ENCODE assay signal across 1 cellular context in the genomic region with DNA sequence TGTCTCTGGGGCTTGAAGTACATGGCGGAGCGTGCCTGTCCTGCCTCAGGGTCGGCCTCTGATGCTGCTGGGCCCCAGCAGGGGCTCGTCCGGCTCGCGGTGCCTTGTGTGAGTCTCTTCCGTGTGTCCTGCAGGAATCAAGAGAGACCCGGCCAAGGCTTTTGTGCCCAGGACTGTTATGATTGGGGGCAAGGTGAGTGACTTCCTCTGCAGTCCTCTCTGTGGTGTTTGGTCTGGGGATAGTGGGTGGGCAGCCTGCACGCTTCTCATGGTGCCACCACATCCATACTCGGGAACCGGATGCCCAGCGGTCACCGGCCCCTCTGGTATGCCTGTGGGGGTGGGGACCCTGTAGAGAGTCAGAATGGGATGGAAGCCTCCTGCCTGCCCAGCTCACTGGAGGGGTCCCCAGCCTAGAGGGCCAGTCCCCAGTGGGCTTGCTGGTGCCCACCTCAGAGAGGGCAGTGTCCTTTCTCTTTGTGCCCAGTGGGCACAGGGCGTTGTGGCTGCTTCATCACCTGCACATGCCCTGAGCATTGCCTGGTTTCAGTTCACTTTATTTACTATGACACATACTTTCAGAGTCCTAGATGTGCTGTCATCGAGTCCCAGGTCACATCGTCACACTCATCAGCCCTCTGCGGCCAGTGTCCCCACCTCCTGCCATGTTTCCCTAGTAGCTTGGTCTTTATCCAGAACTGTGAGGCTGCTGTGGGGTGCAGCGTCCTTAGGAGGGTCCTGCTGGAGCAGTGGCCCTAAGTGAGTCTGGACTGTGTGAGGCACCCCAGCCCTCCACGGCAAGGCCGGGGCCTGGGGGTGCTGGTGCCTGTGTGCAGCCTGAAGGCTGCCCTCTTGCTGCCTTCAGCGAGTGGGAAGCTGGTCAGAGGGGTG.
TF ChIP-seq lines count a peak whose summit lies in the region.

No MANE protein-coding gene starts in this region.

TF ChIP-seq in GM12878, 131 proteins besides CTCF, POLR2A, EP300 and RAD21 (continued from another document):
- TF ChIP-seq EZH2 (IDR thresholded peaks at IDR 0.05; ENCODE audit: borderline replicate concordance, control insufficient read depth, low read depth, low read length): no peak
- TF ChIP-seq SIX5 (IDR thresholded peaks at IDR 0.05; ENCODE audit: low read depth, low read length, severe bottlenecking): no peak
- peak; percentile 92 for TF ChIP-seq SPI1 (IDR thresholded peaks at IDR 0.05; ENCODE audit: borderline replicate concordance, insufficient read depth, low read depth, low read length)
- TF ChIP-seq PML (IDR thresholded peaks at IDR 0.05; ENCODE audit: low read length): no peak
- no peak for TF ChIP-seq HDAC2 (IDR thresholded peaks at IDR 0.05)
- no peak for TF ChIP-seq POLR2AphosphoS5 (IDR thresholded peaks at IDR 0.05; ENCODE audit: low read length)
- TF ChIP-seq, protein P1, sequence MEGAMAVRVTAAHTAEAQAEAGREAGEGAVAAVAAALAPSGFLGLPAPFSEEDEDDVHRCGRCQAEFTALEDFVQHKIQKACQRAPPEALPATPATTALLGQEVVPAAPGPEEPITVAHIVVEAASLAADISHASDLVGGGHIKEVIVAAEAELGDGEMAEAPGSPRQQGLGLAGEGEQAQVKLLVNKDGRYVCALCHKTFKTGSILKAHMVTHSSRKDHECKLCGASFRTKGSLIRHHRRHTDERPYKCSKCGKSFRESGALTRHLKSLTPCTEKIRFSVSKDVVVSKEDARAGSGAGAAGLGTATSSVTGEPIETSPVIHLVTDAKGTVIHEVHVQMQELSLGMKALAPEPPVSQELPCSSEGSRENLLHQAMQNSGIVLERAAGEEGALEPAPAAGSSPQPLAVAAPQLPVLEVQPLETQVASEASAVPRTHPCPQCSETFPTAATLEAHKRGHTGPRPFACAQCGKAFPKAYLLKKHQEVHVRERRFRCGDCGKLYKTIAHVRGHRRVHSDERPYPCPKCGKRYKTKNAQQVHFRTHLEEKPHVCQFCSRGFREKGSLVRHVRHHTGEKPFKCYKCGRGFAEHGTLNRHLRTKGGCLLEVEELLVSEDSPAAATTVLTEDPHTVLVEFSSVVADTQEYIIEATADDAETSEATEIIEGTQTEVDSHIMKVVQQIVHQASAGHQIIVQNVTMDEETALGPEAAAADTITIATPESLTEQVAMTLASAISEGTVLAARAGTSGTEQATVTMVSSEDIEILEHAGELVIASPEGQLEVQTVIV (IDR thresholded peaks at IDR 0.05; ENCODE audit: borderline replicate concordance, partially characterized antibody): no peak
- peak; percentile 55 for TF ChIP-seq EED (IDR thresholded peaks at IDR 0.05; ENCODE audit: low read depth)
- TF ChIP-seq IRF4 (IDR thresholded peaks at IDR 0.05; ENCODE audit: low read depth, low read length): peak; percentile 92
- TF ChIP-seq, protein P2, sequence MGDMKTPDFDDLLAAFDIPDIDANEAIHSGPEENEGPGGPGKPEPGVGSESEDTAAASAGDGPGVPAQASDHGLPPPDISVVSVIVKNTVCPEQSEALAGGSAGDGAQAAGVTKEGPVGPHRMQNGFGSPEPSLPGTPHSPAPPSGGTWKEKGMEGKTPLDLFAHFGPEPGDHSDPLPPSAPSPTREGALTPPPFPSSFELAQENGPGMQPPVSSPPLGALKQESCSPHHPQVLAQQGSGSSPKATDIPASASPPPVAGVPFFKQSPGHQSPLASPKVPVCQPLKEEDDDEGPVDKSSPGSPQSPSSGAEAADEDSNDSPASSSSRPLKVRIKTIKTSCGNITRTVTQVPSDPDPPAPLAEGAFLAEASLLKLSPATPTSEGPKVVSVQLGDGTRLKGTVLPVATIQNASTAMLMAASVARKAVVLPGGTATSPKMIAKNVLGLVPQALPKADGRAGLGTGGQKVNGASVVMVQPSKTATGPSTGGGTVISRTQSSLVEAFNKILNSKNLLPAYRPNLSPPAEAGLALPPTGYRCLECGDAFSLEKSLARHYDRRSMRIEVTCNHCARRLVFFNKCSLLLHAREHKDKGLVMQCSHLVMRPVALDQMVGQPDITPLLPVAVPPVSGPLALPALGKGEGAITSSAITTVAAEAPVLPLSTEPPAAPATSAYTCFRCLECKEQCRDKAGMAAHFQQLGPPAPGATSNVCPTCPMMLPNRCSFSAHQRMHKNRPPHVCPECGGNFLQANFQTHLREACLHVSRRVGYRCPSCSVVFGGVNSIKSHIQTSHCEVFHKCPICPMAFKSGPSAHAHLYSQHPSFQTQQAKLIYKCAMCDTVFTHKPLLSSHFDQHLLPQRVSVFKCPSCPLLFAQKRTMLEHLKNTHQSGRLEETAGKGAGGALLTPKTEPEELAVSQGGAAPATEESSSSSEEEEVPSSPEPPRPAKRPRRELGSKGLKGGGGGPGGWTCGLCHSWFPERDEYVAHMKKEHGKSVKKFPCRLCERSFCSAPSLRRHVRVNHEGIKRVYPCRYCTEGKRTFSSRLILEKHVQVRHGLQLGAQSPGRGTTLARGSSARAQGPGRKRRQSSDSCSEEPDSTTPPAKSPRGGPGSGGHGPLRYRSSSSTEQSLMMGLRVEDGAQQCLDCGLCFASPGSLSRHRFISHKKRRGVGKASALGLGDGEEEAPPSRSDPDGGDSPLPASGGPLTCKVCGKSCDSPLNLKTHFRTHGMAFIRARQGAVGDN (IDR thresholded peaks at IDR 0.05): peak; percentile 74
- TF ChIP-seq, protein P3, sequence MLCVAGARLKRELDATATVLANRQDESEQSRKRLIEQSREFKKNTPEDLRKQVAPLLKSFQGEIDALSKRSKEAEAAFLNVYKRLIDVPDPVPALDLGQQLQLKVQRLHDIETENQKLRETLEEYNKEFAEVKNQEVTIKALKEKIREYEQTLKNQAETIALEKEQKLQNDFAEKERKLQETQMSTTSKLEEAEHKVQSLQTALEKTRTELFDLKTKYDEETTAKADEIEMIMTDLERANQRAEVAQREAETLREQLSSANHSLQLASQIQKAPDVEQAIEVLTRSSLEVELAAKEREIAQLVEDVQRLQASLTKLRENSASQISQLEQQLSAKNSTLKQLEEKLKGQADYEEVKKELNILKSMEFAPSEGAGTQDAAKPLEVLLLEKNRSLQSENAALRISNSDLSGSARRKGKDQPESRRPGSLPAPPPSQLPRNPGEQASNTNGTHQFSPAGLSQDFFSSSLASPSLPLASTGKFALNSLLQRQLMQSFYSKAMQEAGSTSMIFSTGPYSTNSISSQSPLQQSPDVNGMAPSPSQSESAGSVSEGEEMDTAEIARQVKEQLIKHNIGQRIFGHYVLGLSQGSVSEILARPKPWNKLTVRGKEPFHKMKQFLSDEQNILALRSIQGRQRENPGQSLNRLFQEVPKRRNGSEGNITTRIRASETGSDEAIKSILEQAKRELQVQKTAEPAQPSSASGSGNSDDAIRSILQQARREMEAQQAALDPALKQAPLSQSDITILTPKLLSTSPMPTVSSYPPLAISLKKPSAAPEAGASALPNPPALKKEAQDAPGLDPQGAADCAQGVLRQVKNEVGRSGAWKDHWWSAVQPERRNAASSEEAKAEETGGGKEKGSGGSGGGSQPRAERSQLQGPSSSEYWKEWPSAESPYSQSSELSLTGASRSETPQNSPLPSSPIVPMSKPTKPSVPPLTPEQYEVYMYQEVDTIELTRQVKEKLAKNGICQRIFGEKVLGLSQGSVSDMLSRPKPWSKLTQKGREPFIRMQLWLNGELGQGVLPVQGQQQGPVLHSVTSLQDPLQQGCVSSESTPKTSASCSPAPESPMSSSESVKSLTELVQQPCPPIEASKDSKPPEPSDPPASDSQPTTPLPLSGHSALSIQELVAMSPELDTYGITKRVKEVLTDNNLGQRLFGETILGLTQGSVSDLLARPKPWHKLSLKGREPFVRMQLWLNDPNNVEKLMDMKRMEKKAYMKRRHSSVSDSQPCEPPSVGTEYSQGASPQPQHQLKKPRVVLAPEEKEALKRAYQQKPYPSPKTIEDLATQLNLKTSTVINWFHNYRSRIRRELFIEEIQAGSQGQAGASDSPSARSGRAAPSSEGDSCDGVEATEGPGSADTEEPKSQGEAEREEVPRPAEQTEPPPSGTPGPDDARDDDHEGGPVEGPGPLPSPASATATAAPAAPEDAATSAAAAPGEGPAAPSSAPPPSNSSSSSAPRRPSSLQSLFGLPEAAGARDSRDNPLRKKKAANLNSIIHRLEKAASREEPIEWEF (IDR thresholded peaks at IDR 0.05; ENCODE audit: insufficient replicate concordance, low read depth, low read length): no peak
- peak; percentile 79; the same call in 1 of the 2 replicates for TF ChIP-seq TCF12 (IDR thresholded peaks at IDR 0.05; ENCODE audit: low read depth, low read length)
- no peak for TF ChIP-seq EGR1 (IDR thresholded peaks at IDR 0.05; ENCODE audit: borderline replicate concordance in 1 of 2, low read depth in 2 of 2, low read length in 2 of 2)
- no peak for TF ChIP-seq SUPT20H (IDR thresholded peaks at IDR 0.05; ENCODE audit: borderline replicate concordance, control insufficient read depth, low read depth, low read length)
- TF ChIP-seq NFIC (IDR thresholded peaks at IDR 0.05; ENCODE audit: low read depth, low read length): peak; percentile 19; the same call in 1 of the 2 replicates
- TF ChIP-seq, protein P4, sequence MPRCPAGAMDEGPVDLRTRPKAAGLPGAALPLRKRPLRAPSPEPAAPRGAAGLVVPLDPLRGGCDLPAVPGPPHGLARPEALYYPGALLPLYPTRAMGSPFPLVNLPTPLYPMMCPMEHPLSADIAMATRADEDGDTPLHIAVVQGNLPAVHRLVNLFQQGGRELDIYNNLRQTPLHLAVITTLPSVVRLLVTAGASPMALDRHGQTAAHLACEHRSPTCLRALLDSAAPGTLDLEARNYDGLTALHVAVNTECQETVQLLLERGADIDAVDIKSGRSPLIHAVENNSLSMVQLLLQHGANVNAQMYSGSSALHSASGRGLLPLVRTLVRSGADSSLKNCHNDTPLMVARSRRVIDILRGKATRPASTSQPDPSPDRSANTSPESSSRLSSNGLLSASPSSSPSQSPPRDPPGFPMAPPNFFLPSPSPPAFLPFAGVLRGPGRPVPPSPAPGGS (IDR thresholded peaks at IDR 0.05; ENCODE audit: borderline replicate concordance, insufficient read depth, low read depth, low read length, poor library complexity, severe bottlenecking): peak; percentile 46
- no peak for TF ChIP-seq CHD2 (IDR thresholded peaks at IDR 0.05; ENCODE audit: borderline replicate concordance, low read depth, low read length)
- no peak for TF ChIP-seq NRF1 (conservative IDR thresholded peaks at IDR 0.05; ENCODE audit: low read depth, low read length)
- no peak for TF ChIP-seq RFX5 (IDR thresholded peaks at IDR 0.05; ENCODE audit: low read depth, low read length)
- TF ChIP-seq KAT2A (conservative IDR thresholded peaks at IDR 0.05; ENCODE audit: control insufficient read depth, low read depth, low read length): no peak
- no peak for TF ChIP-seq CBX3 (IDR thresholded peaks at IDR 0.05; ENCODE audit: borderline replicate concordance, low read depth)
- TF ChIP-seq MTA3 (IDR thresholded peaks at IDR 0.05; ENCODE audit: borderline replicate concordance, low read length): peak; percentile 75; the same call in 1 of the 2 replicates
- TF ChIP-seq MEF2B (IDR thresholded peaks at IDR 0.05; ENCODE audit: partially characterized antibody, poor library complexity, severe bottlenecking): peak; percentile 22
- TF ChIP-seq SMAD5 (IDR thresholded peaks at IDR 0.05; ENCODE audit: low read depth): no peak
- TF ChIP-seq NBN (IDR thresholded peaks at IDR 0.05): 0 out of 2 replicates have a peak, but pooled peaks have one; percentile 16
- no peak for TF ChIP-seq GABPA (IDR thresholded peaks at IDR 0.05; ENCODE audit: low read depth)
- TF ChIP-seq RBBP5 (conservative IDR thresholded peaks at IDR 0.05): no peak
- TF ChIP-seq, protein P5, sequence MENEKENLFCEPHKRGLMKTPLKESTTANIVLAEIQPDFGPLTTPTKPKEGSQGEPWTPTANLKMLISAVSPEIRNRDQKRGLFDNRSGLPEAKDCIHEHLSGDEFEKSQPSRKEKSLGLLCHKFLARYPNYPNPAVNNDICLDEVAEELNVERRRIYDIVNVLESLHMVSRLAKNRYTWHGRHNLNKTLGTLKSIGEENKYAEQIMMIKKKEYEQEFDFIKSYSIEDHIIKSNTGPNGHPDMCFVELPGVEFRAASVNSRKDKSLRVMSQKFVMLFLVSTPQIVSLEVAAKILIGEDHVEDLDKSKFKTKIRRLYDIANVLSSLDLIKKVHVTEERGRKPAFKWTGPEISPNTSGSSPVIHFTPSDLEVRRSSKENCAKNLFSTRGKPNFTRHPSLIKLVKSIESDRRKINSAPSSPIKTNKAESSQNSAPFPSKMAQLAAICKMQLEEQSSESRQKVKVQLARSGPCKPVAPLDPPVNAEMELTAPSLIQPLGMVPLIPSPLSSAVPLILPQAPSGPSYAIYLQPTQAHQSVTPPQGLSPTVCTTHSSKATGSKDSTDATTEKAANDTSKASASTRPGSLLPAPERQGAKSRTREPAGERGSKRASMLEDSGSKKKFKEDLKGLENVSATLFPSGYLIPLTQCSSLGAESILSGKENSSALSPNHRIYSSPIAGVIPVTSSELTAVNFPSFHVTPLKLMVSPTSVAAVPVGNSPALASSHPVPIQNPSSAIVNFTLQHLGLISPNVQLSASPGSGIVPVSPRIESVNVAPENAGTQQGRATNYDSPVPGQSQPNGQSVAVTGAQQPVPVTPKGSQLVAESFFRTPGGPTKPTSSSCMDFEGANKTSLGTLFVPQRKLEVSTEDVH (IDR thresholded peaks at IDR 0.05; ENCODE audit: low read depth, partially characterized antibody): no peak
- TF ChIP-seq JUNB (IDR thresholded peaks at IDR 0.05): peak; percentile 48
- peak; percentile 85 for TF ChIP-seq CREM (IDR thresholded peaks at IDR 0.05; ENCODE audit: low read depth)
- TF ChIP-seq, protein P6, sequence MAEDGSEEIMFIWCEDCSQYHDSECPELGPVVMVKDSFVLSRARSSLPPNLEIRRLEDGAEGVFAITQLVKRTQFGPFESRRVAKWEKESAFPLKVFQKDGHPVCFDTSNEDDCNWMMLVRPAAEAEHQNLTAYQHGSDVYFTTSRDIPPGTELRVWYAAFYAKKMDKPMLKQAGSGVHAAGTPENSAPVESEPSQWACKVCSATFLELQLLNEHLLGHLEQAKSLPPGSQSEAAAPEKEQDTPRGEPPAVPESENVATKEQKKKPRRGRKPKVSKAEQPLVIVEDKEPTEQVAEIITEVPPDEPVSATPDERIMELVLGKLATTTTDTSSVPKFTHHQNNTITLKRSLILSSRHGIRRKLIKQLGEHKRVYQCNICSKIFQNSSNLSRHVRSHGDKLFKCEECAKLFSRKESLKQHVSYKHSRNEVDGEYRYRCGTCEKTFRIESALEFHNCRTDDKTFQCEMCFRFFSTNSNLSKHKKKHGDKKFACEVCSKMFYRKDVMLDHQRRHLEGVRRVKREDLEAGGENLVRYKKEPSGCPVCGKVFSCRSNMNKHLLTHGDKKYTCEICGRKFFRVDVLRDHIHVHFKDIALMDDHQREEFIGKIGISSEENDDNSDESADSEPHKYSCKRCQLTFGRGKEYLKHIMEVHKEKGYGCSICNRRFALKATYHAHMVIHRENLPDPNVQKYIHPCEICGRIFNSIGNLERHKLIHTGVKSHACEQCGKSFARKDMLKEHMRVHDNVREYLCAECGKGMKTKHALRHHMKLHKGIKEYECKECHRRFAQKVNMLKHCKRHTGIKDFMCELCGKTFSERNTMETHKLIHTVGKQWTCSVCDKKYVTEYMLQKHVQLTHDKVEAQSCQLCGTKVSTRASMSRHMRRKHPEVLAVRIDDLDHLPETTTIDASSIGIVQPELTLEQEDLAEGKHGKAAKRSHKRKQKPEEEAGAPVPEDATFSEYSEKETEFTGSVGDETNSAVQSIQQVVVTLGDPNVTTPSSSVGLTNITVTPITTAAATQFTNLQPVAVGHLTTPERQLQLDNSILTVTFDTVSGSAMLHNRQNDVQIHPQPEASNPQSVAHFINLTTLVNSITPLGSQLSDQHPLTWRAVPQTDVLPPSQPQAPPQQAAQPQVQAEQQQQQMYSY (CRISPR knock-in tag; IDR thresholded peaks at IDR 0.05): no peak
- no peak for TF ChIP-seq MYB (IDR thresholded peaks at IDR 0.05; ENCODE audit: borderline replicate concordance, low read depth, low read length)
- no peak; the same call in 1 of the 2 replicates for TF ChIP-seq SMARCA5 (IDR thresholded peaks at IDR 0.05)
